13 cellular contexts compared by ENCODE assay signal in genomic region chrX:109826954-109827708, GRCh38.
DNase-seq lines count a peak whose midpoint lies in the region; TF ChIP-seq lines count a peak whose summit lies in the region.
"Had no signal": no experiment of that assay in that cellular context is flagged by ENCODE, and none has a peak within 500 bp of the region (broad histone marks: within the 10 kb centered on the region; RNA-seq: fewer than 3 reads in every experiment).

No MANE protein-coding gene starts in this region.

- H3K27me3 ChIP-seq in adipocyte (replicated peaks; ENCODE audit: control insufficient read depth, insufficient read depth, low read length) (peaks cover 15% of the 10 kb centered on the region), hepatocyte (no peaks in the 10 kb centered on the region), MM.1S (replicated peaks; ENCODE audit: insufficient read depth, low read length) (no peaks in the 10 kb centered on the region), testis (no peaks in the 10 kb centered on the region)
- H3K27me3 ChIP-seq: pancreas had no signal

- H3K9me3 ChIP-seq in adipocyte (ENCODE audit: control insufficient read depth, low read length) = no peaks in the 10 kb centered on the region
- no peaks in the 10 kb centered on the region for H3K9me3 ChIP-seq in hepatocyte (ENCODE audit: low read depth)
- H3K9me3 ChIP-seq in MM.1S (replicated peaks; ENCODE audit: insufficient read depth, low read length) = no peaks in the 10 kb centered on the region
- H3K9me3 ChIP-seq in testis = no peaks in the 10 kb centered on the region
- H3K9me3 ChIP-seq: pancreas had no signal

- H3F3A ChIP-seq in MM.1S (ENCODE audit: insufficient read depth, low read length) = no peaks in the 10 kb centered on the region

- DNase-seq in A172 (ENCODE audit: low spot score) (peak; percentile 58), HFF-Myc (ENCODE audit: extremely low read depth, low read depth) (peak; percentile 50), adipocyte (ENCODE audit: low read depth) (peak; percentile 70), hepatocyte (ENCODE audit: low spot score) (peak; percentile 31), MM.1S (no peak), NCI-H1092 treated with DMSO at 0.1 percent for 48 hours (lab: John Stamatoyannopoulos, UW) (no peak), epidermal melanocyte (ENCODE audit: insufficient read length, low spot score) (no peak), testis (no peak)
- DNase-seq: activated CD8-positive, alpha-beta memory T cell treated with anti-CD3 and anti-CD28 coated beads, Interleukin-2, amount 50 U/mL, for 48 hours; Karpas-422; NCI-H748 treated with DMSO at 0.1 percent for 48 hours; pancreas; T-helper 2 cell had no signal

- no peak for TF ChIP-seq POLR2A in testis (IDR thresholded peaks at IDR 0.05)

- H4K20me1 ChIP-seq in hepatocyte (ENCODE audit: insufficient read depth, poor library complexity, severe bottlenecking) (no peaks in the 10 kb centered on the region), MM.1S (ENCODE audit: insufficient read depth, low read length) (no peaks in the 10 kb centered on the region)

- no peak overlapping the region for H3K27ac ChIP-seq in hepatocyte
- no peak overlapping the region for H3K27ac ChIP-seq in MM.1S (ENCODE audit: low read length)
- no peak overlapping the region for H3K27ac ChIP-seq in testis
- H3K27ac ChIP-seq: pancreas had no signal

- H3K36me3 ChIP-seq in adipocyte (ENCODE audit: control insufficient read depth, insufficient read depth, low read length, severe bottlenecking) = no peaks in the 10 kb centered on the region
- no peaks in the 10 kb centered on the region for H3K36me3 ChIP-seq in hepatocyte (replicated peaks; ENCODE audit: insufficient read depth, low read depth)
- no peaks in the 10 kb centered on the region for H3K36me3 ChIP-seq in MM.1S (replicated peaks; ENCODE audit: insufficient read depth, low read length)
- H3K36me3 ChIP-seq in testis (ENCODE audit: low read depth, missing control alignments) = no peaks in the 10 kb centered on the region
- H3K36me3 ChIP-seq: pancreas had no signal

- H3K9ac ChIP-seq in adipocyte (ENCODE audit: low read length) = no peak overlapping the region
- no peak overlapping the region for H3K9ac ChIP-seq in MM.1S (ENCODE audit: low read length)

- TF ChIP-seq CTCF in HFF-Myc (IDR thresholded peaks at IDR 0.05; ENCODE audit: low read depth, low read length, missing control alignments) (no peak), hepatocyte (IDR thresholded peaks at IDR 0.05; ENCODE audit: poor library complexity) (no peak), MM.1S (IDR thresholded peaks at IDR 0.05; ENCODE audit: low read length) (no peak), testis (IDR thresholded peaks at IDR 0.05) (no peak)

- H3K9me2 ChIP-seq in hepatocyte (replicated peaks; ENCODE audit: insufficient read depth) (no peaks in the 10 kb centered on the region), MM.1S (replicated peaks; ENCODE audit: insufficient read depth, low read length) (no peaks in the 10 kb centered on the region)

- no peak overlapping the region for H2AFZ ChIP-seq in hepatocyte
- no peak overlapping the region for H2AFZ ChIP-seq in MM.1S (ENCODE audit: low read length)

- 37% methylated on average over 1 of the region's 1 CpG for WGBS in hepatocyte (ENCODE audit: low lambda C conversion rate, missing lambda C conversion rate)
- 15% methylated on average over 1 of the region's 1 CpG; no CpG with 5 or more reads in 1 of the 2 donors for WGBS in testis, 2 donors

- H3K4me2 ChIP-seq in hepatocyte = no peak overlapping the region
- no peak overlapping the region for H3K4me2 ChIP-seq in MM.1S (ENCODE audit: low read depth, low read length)

- peaks cover 17% of the 10 kb centered on the region for H3K4me1 ChIP-seq in adipocyte (ENCODE audit: control insufficient read depth, insufficient read depth, low read length)
- no peaks in the 10 kb centered on the region for H3K4me1 ChIP-seq in hepatocyte (ENCODE audit: insufficient read depth)
- H3K4me1 ChIP-seq in MM.1S (ENCODE audit: low read length) = no peaks in the 10 kb centered on the region
- no peaks in the 10 kb centered on the region for H3K4me1 ChIP-seq in testis

- intact Hi-C loops in testis (cut with DNase I; ENCODE audit: low total_unique reads) = no loop called here

- no peak overlapping the region for H3K4me3 ChIP-seq in HFF-Myc (replicated peaks; ENCODE audit: low read depth, low read length)
- H3K4me3 ChIP-seq in adipocyte (ENCODE audit: low read length) = peak overlapping the region; percentile 4
- no peak overlapping the region for H3K4me3 ChIP-seq in hepatocyte
- H3K4me3 ChIP-seq in MM.1S (ENCODE audit: low read length) = no peak overlapping the region
- no peak overlapping the region for H3K4me3 ChIP-seq in testis
- H3K4me3 ChIP-seq: pancreas had no signal

- H3K79me2 ChIP-seq in hepatocyte (no peaks in the 10 kb centered on the region), MM.1S (ENCODE audit: low read length) (no peaks in the 10 kb centered on the region)

Comparison
In these comparisons a context has a peak if more than half of its experiments do, and no peak if none do; other contexts are left out.
1. DNase-seq: peak in A172 (single experiment), HFF-Myc (single experiment), adipocyte (single experiment) and hepatocyte (single experiment); none in MM.1S (single experiment), NCI-H1092 treated with DMSO at 0.1 percent for 48 hours (single experiment), epidermal melanocyte (single experiment) and testis (single experiment).